In the genomic region with DNA sequence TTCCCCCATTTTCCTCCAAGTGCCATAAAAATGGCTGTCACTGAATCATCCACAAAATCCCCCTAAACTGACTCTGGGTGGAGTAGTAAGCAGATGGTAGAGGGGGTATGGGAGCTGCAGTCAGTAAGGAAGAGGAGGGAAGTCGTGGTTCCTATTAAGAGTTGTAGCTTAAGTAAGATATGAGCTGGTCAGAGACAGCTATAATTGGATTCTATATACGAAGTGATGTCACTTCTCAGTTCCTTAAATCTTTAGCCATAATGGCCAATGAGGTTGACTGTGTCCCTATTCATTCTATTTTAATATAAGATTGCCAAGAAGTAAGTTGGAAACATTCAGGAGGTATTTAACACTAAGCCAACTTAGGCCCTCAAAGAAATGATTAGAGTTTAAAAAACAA, we compare ENCODE assay signal across 18 cellular contexts.
A peak's percentile ranks its signal among the peaks of the same experiment; 100 is the strongest.
DNase-seq lines count a peak whose midpoint lies in the region; ATAC-seq lines count a peak whose summit lies in the region.
"Had no signal": no experiment of that assay in that cellular context is flagged by ENCODE, and none has a peak within 500 bp of the region (broad histone marks: within the 10 kb centered on the region; RNA-seq: fewer than 3 reads in every experiment).

No MANE protein-coding gene starts in this region.

- peak; percentile 51 for ATAC-seq in GM18498 (IDR thresholded peaks at IDR 0.05; ENCODE audit: unreplicated experiment)
- ATAC-seq in GM18868 (IDR thresholded peaks at IDR 0.05; ENCODE audit: unreplicated experiment): peak; percentile 76
- peak; percentile 53 for ATAC-seq in HG03342 (IDR thresholded peaks at IDR 0.05; ENCODE audit: unreplicated experiment)
- ATAC-seq in HG02759 (IDR thresholded peaks at IDR 0.05; ENCODE audit: unreplicated experiment): no peak
- no peak for ATAC-seq in HG02852 (IDR thresholded peaks at IDR 0.05; ENCODE audit: unreplicated experiment)
- ATAC-seq: Right ventricle myocardium inferior had no signal

- DNase-seq in MV-4-11 (lab: John Stamatoyannopoulos, UW) (peak; percentile 92), NCI-H187 (lab: John Stamatoyannopoulos, UW) (no peak), NCI-H1930 (lab: John Stamatoyannopoulos, UW) (no peak)
- DNase-seq: ACHN; CD4-positive, alpha-beta memory T cell; DMS79; GOT3; KG1; NCI-H1417; NCI-H2029 treated with DMSO at 0.1 percent for 48 hours; NCI-H510A treated with DMSO at 0.1 percent for 48 hours; T-helper 2 cell had no signal

Comparison
In these comparisons a context has a peak if more than half of its experiments do, and no peak if none do; other contexts are left out.
1. ATAC-seq: peak in GM18498 (single experiment), GM18868 (single experiment) and HG03342 (single experiment); none in HG02759 (single experiment) and HG02852 (single experiment).